ENCODE assay signal across 19 cellular contexts in the genomic region with DNA sequence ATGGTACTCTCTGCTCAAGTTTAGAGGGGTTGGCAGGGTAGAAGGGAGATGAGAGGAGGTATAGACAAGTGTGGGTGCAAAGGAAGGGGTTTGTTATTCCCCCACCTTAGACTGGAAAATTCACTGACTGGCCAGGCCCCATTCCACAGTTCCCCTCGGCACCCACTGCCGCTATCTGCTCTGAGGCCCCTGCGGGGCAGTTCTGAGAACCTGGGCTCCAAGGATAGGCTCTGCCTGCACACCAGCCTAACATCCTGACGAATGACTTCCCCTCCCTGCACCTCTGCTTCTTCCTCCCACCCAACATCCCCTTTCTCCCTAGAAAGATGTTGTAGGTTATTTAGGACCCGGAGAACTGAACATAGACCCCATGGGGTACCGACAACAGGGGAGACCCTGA.
A peak's percentile ranks its signal among the peaks of the same experiment; 100 is the strongest.
DNase-seq lines count a peak whose midpoint lies in the region; ATAC-seq and TF ChIP-seq lines count a peak whose summit lies in the region.
"Had no signal": no experiment of that assay in that cellular context is flagged by ENCODE, and none has a peak within 500 bp of the region (broad histone marks: within the 10 kb centered on the region; RNA-seq: fewer than 3 reads in every experiment).

No MANE protein-coding gene starts in this region.

- H3K36me3 Mint-ChIP-seq in activated CD4-positive, alpha-beta T cell treated with anti-CD3 and anti-CD28 coated beads, Interleukin-2, amount 10 ng/mL, durations not matched to agents 7 days and 5 days (ENCODE audit: low read depth): no peaks in the 10 kb centered on the region
- H3K36me3 Mint-ChIP-seq: CD4-positive, CD25-positive, alpha-beta regulatory T cell; CD8-positive, alpha-beta T cell had no signal

- H3K27me3 ChIP-seq in vagina: no peaks in the 10 kb centered on the region
- H3K27me3 ChIP-seq: BLaER1 had no signal

- CTCF ChIA-PET in activated CD4-positive, alpha-beta T cell treated with anti-CD3 and anti-CD28 coated beads, Interleukin-2, amount 10 ng/mL, durations not matched to agents 7 days and 5 days (lab: Charles Lee): no interaction called here

- H3K4me3 Mint-ChIP-seq in activated CD4-positive, alpha-beta T cell treated with anti-CD3 and anti-CD28 coated beads, Interleukin-2, amount 10 ng/mL, durations not matched to agents 7 days and 5 days: no peak overlapping the region
- H3K4me3 Mint-ChIP-seq: B cell; CD4-positive, CD25-positive, alpha-beta regulatory T cell; CD8-positive, alpha-beta T cell; H9 had no signal

- H3K4me1 ChIP-seq in vagina: peaks cover 10% of the 10 kb centered on the region
- H3K4me1 ChIP-seq: Caco-2 had no signal

- no peak for ATAC-seq in GM21390 (IDR thresholded peaks at IDR 0.05; ENCODE audit: unreplicated experiment)
- ATAC-seq: CD8-positive, alpha-beta T cell; HCT116 had no signal

- no peaks in the 10 kb centered on the region for H3K36me3 ChIP-seq in vagina
- H3K36me3 ChIP-seq: BLaER1 had no signal

- H3K27ac ChIP-seq in vagina: no peak overlapping the region
- H3K27ac ChIP-seq: 22Rv1, BLaER1, C4-2B, GM23248 had no signal

- TF ChIP-seq CTCF in vagina (IDR thresholded peaks at IDR 0.05): no peak

- DNase-seq in activated CD4-positive, alpha-beta T cell treated with anti-CD3 and anti-CD28 coated beads, Interleukin-2, amount 10 ng/mL, durations not matched to agents 7 days and 5 days: peak; percentile 1
- no peak for DNase-seq in activated CD4-positive, alpha-beta T cell treated with anti-CD3 and anti-CD28 coated beads, Interleukin-2, amount 50 U/mL, for 1 hour
- peak; percentile 17 for DNase-seq in activated CD8-positive, alpha-beta memory T cell treated with anti-CD3 and anti-CD28 coated beads, Interleukin-2, amount 50 U/mL, for 48 hours
- DNase-seq in activated CD8-positive, alpha-beta memory T cell treated with anti-CD3 and anti-CD28 coated beads, Interleukin-2, amount 50 U/mL, for 4 hours: no peak
- DNase-seq in mesenteric fat pad (ENCODE audit: low spot score) (peak; percentile 59), vagina (ENCODE audit: extremely low spot score in 2 of 2) (peak; percentile 29 to 61), hippocampal formation (lab: John Stamatoyannopoulos, UW) (no peak)
- DNase-seq: Caco-2; CD4-positive, CD25-positive, alpha-beta regulatory T cell; DMS153; GM23248; H9 had no signal

- H3K27me3 Mint-ChIP-seq in activated CD4-positive, alpha-beta T cell treated with anti-CD3 and anti-CD28 coated beads, Interleukin-2, amount 10 ng/mL, durations not matched to agents 7 days and 5 days: peaks cover 13% of the 10 kb centered on the region

- no peaks in the 10 kb centered on the region for H3K4me1 Mint-ChIP-seq in activated CD4-positive, alpha-beta T cell treated with anti-CD3 and anti-CD28 coated beads, Interleukin-2, amount 10 ng/mL, durations not matched to agents 7 days and 5 days
- H3K4me1 Mint-ChIP-seq: B cell; CD4-positive, CD25-positive, alpha-beta regulatory T cell had no signal

- H3K27ac Mint-ChIP-seq in activated CD4-positive, alpha-beta T cell treated with anti-CD3 and anti-CD28 coated beads, Interleukin-2, amount 10 ng/mL, durations not matched to agents 7 days and 5 days: no peak overlapping the region
- H3K27ac Mint-ChIP-seq: B cell; CD4-positive, CD25-positive, alpha-beta regulatory T cell; CD8-positive, alpha-beta T cell; H9 had no signal

- no peak for TF ChIP-seq POLR2A in vagina (IDR thresholded peaks at IDR 0.05)

- no peaks in the 10 kb centered on the region for H3K9me3 Mint-ChIP-seq in activated CD4-positive, alpha-beta T cell treated with anti-CD3 and anti-CD28 coated beads, Interleukin-2, amount 10 ng/mL, durations not matched to agents 7 days and 5 days

- no peaks in the 10 kb centered on the region for H3K9me3 ChIP-seq in vagina
- H3K9me3 ChIP-seq: Caco-2 had no signal

- no peak overlapping the region for H3K4me3 ChIP-seq in vagina
- H3K4me3 ChIP-seq: BLaER1, GM23248 had no signal

- intact Hi-C loops in vagina (cut with DNase I): no loop called here

- POLR2A ChIA-PET in activated CD4-positive, alpha-beta T cell treated with anti-CD3 and anti-CD28 coated beads, Interleukin-2, amount 10 ng/mL, durations not matched to agents 7 days and 5 days (lab: Charles Lee): no interaction called here

Comparison
In these comparisons a context has a peak if more than half of its experiments do, and no peak if none do; other contexts are left out.
1. DNase-seq: peak in activated CD4-positive, alpha-beta T cell treated with anti-CD3 and anti-CD28 coated beads, Interleukin-2, amount 10 ng/mL, durations not matched to agents 7 days and 5 days (single experiment), activated CD8-positive, alpha-beta memory T cell treated with anti-CD3 and anti-CD28 coated beads, Interleukin-2, amount 50 U/mL, for 48 hours (single experiment), mesenteric fat pad (single experiment) and vagina (2 of 2); none in activated CD4-positive, alpha-beta T cell treated with anti-CD3 and anti-CD28 coated beads, Interleukin-2, amount 50 U/mL, for 1 hour (single experiment), activated CD8-positive, alpha-beta memory T cell treated with anti-CD3 and anti-CD28 coated beads, Interleukin-2, amount 50 U/mL, for 4 hours (single experiment) and hippocampal formation (0 of 2).